In genomic region chr15:57570994-57571393, GRCh38 we compare ENCODE assay signal across 19 cellular contexts. TPM values are rescaled to one million over a fixed set of nuclear protein-coding genes. Genes with fewer than 3 reads are reported as not detected.
DNase-seq lines count a peak whose midpoint lies in the region; ATAC-seq, FAIRE-seq and TF ChIP-seq lines count a peak whose summit lies in the region.
"Had no signal": no experiment of that assay in that cellular context is flagged by ENCODE, and none has a peak within 500 bp of the region (broad histone marks: within the 10 kb centered on the region; RNA-seq: fewer than 3 reads in every experiment).

No MANE protein-coding gene starts in this region.

- H3K27me3 Mint-ChIP-seq in MCF 10A (ENCODE audit: insufficient read depth, unreplicated experiment) = no peaks in the 10 kb centered on the region
- no peaks in the 10 kb centered on the region for H3K27me3 Mint-ChIP-seq in WTC11 (ENCODE audit: low read depth)

- no peak overlapping the region for H3K27ac ChIP-seq in breast epithelium
- H3K27ac ChIP-seq: gastroesophageal sphincter, KMS-11 had no signal

- no peak for ATAC-seq in WTC11
- ATAC-seq in GM18867 (IDR thresholded peaks at IDR 0.05; ENCODE audit: unreplicated experiment) = no peak
- ATAC-seq: gastroesophageal sphincter; stimulated activated naive CD8-positive, alpha-beta T cell treated with anti-CD3 and anti-CD28 coated beads, Interleukin-15, amount 100 ng/mL, for 72 hours had no signal

- no peak for TF ChIP-seq POLR2A in breast epithelium (IDR thresholded peaks at IDR 0.05)

- no peaks in the 10 kb centered on the region for H3K9me3 Mint-ChIP-seq in MCF 10A (ENCODE audit: unreplicated experiment)
- H3K9me3 Mint-ChIP-seq in WTC11 = 0 out of 2 replicates have a peak, but pooled peaks cover 3% of the 10 kb centered on the region
- H3K9me3 Mint-ChIP-seq: activated T-helper 1 cell treated with anti-CD3 and anti-CD28 coated beads, Interleukin-12 subunit alpha, Interleukin-12 subunit beta, Interleukin-2, Interleukin-4 antibody, amounts not matched to agents 30 ng/mL and 10 ng/mL and 1 ng/mL, durations not matched to agents 14 hours and 24 hours and 36 hours; stimulated activated naive CD8-positive, alpha-beta T cell treated with anti-CD3 and anti-CD28 coated beads, Interleukin-15, amount 100 ng/mL, for 72 hours had no signal

- no peaks in the 10 kb centered on the region for H3K36me3 ChIP-seq in breast epithelium
- H3K36me3 ChIP-seq: gastroesophageal sphincter had no signal

- H3K27me3 ChIP-seq in breast epithelium = no peaks in the 10 kb centered on the region
- H3K27me3 ChIP-seq: gastroesophageal sphincter had no signal

- intact Hi-C loops in MCF 10A (cut with micrococcal nuclease) (no loop called here), breast epithelium (cut with DNase I; ENCODE audit: low total_unique reads) (no loop called here)

- CTCF ChIA-PET in MCF 10A (lab: Yijun Ruan, JAX) = interaction anchor here (0.7 to 1.0 kb wide), 3 partner anchors 40 to 44 kb away, joined by 4 to 6 read pairs (median 5); no protein-coding TSS in a partner anchor
- CTCF ChIA-PET in WTC11 (lab: Charles Lee) = no interaction called here

- H3K4me3 ChIP-seq in breast epithelium (no peak overlapping the region), fibroblast of the aortic adventitia (ENCODE audit: low read depth, low read length) (no peak overlapping the region)
- H3K4me3 ChIP-seq: gastroesophageal sphincter had no signal

- BruUV-seq in MCF 10A (replicated peaks; lab: Mats Ljungman, UMichigan) = no TSS peak

- TF ChIP-seq CTCF in MCF 10A (IDR thresholded peaks at IDR 0.05; ENCODE audit: unreplicated experiment) (no peak), breast epithelium (IDR thresholded peaks at IDR 0.05) (no peak), WTC11 (IDR thresholded peaks at IDR 0.05) (no peak), fibroblast of the aortic adventitia (IDR thresholded peaks at IDR 0.05; ENCODE audit: insufficient read depth, low read length) (no peak)

- no peaks in the 10 kb centered on the region for H3K9me3 ChIP-seq in breast epithelium
- H3K9me3 ChIP-seq: gastroesophageal sphincter had no signal

- H3K27ac Mint-ChIP-seq in MCF 10A (ENCODE audit: low read depth, unreplicated experiment) = peak overlapping the region; percentile 89
- no peak overlapping the region for H3K27ac Mint-ChIP-seq in WTC11
- H3K27ac Mint-ChIP-seq: activated T-helper 1 cell treated with anti-CD3 and anti-CD28 coated beads, Interleukin-12 subunit alpha, Interleukin-12 subunit beta, Interleukin-2, Interleukin-4 antibody, amounts not matched to agents 30 ng/mL and 10 ng/mL and 1 ng/mL, durations not matched to agents 14 hours and 24 hours and 36 hours; stimulated activated naive CD8-positive, alpha-beta T cell treated with anti-CD3 and anti-CD28 coated beads, Interleukin-15, amount 100 ng/mL, for 72 hours had no signal

- H3K4me3 Mint-ChIP-seq in MCF 10A (ENCODE audit: unreplicated experiment) = no peak overlapping the region
- no peak overlapping the region for H3K4me3 Mint-ChIP-seq in WTC11
- H3K4me3 Mint-ChIP-seq: activated T-helper 1 cell treated with anti-CD3 and anti-CD28 coated beads, Interleukin-12 subunit alpha, Interleukin-12 subunit beta, Interleukin-2, Interleukin-4 antibody, amounts not matched to agents 30 ng/mL and 10 ng/mL and 1 ng/mL, durations not matched to agents 14 hours and 24 hours and 36 hours; stimulated activated naive CD8-positive, alpha-beta T cell treated with anti-CD3 and anti-CD28 coated beads, Interleukin-15, amount 100 ng/mL, for 72 hours had no signal

- peak; percentile 89 for DNase-seq in MCF 10A (ENCODE audit: unreplicated experiment)
- no peak for DNase-seq in breast epithelium (ENCODE audit: low spot score in 2 of 2)
- no peak for DNase-seq in WTC11 (ENCODE audit: low spot score)
- DNase-seq in fibroblast of the aortic adventitia (ENCODE audit: low read depth) = peak; percentile 42
- DNase-seq in urothelium cell line (ENCODE audit: low spot score) = peak; percentile 64
- DNase-seq in stimulated activated CD4-positive, alpha-beta T cell treated with anti-CD3 and anti-CD28 coated beads, Interleukin-4, amount 100 ng/mL, for 24 hours = no peak
- DNase-seq in NCI-H526 (lab: John Stamatoyannopoulos, UW) = no peak
- DNase-seq: activated CD4-positive, alpha-beta T cell treated with anti-CD3 and anti-CD28 coated beads, Interleukin-2, amount 50 U/mL, for 4 hours; amniotic stem cell; GOT3; midbrain; NCI-H1694 treated with DMSO at 0.1 percent for 48 hours; NCI-H526 treated with DMSO at 0.1 percent for 48 hours; small intestine; stimulated activated naive CD8-positive, alpha-beta T cell treated with anti-CD3 and anti-CD28 coated beads, Interleukin-15, amount 100 ng/mL, for 72 hours had no signal

- H3K36me3 Mint-ChIP-seq in MCF 10A (ENCODE audit: insufficient read depth, unreplicated experiment) = no peaks in the 10 kb centered on the region
- no peaks in the 10 kb centered on the region for H3K36me3 Mint-ChIP-seq in WTC11

- POLR2A ChIA-PET in MCF 10A (lab: Yijun Ruan, JAX) (interaction anchor here (0.6 to 2.1 kb wide), 6 partner anchors 19 to 1070 kb away, joined by 3 to 26 read pairs (median 4); partner anchors contain the start of gene POLR2M), WTC11 (lab: Charles Lee) (no interaction called here)

- no peaks in the 10 kb centered on the region for H3K4me1 ChIP-seq in breast epithelium

- H3K4me1 Mint-ChIP-seq in MCF 10A (ENCODE audit: insufficient read depth, unreplicated experiment) = peaks cover 27% of the 10 kb centered on the region
- H3K4me1 Mint-ChIP-seq in WTC11 = peaks cover 13% of the 10 kb centered on the region
- H3K4me1 Mint-ChIP-seq: stimulated activated naive CD8-positive, alpha-beta T cell treated with anti-CD3 and anti-CD28 coated beads, Interleukin-15, amount 100 ng/mL, for 72 hours had no signal

- FAIRE-seq in urothelium cell line (lab: Jason Lieb, UNC) = no peak
- FAIRE-seq: small intestine had no signal

TF ChIP-seq in WTC11, 78 proteins besides CTCF, POLR2A, EP300 and RAD21:
- TF ChIP-seq FOXJ3 (CRISPR knock-in tag; IDR thresholded peaks at IDR 0.05; ENCODE audit: borderline replicate concordance) (no peak), GABPB1 (CRISPR knock-in tag; IDR thresholded peaks at IDR 0.05) (peak; percentile 77)

RNA-seq across cellular contexts. Expression of gene MYZAP, which starts 20.7 kb away (rescaled TPM):
- total RNA-seq in MCF 10A (2022) (0.96 and 1.3 TPM in 2 replicates), breast epithelium (10 to 100 TPM; 12.1 to 23.0 (median 16.7) TPM), WTC11 (2021) (0.60 to 0.73 TPM (median 0.68 TPM) in 3 replicates), fibroblast of the aortic adventitia (ENCODE audit: low replicate concordance) (not detected in 2 replicates)
- total RNA-seq: activated T-helper 1 cell treated with anti-CD3 and anti-CD28 coated beads, Interleukin-12 subunit alpha, Interleukin-12 subunit beta, Interleukin-2, Interleukin-4 antibody, amounts not matched to agents 30 ng/mL and 10 ng/mL and 1 ng/mL, durations not matched to agents 14 hours and 24 hours and 36 hours had no signal

Comparison
In these comparisons a context has a peak if more than half of its experiments do, and no peak if none do; other contexts are left out.
1. DNase-seq: peak in MCF 10A (single experiment), fibroblast of the aortic adventitia (single experiment) and urothelium cell line (single experiment); none in breast epithelium (0 of 2), WTC11 (single experiment), stimulated activated CD4-positive, alpha-beta T cell treated with anti-CD3 and anti-CD28 coated beads, Interleukin-4, amount 100 ng/mL, for 24 hours (single experiment) and NCI-H526 (0 of 2).